10 cellular contexts compared by ENCODE assay signal in genomic region chr15:55633731-55634130, GRCh38. TPM values are rescaled to one million over a fixed set of nuclear protein-coding genes. Genes with fewer than 3 reads are reported as not detected.
"Had no signal": no experiment of that assay in that cellular context is flagged by ENCODE, and none has a peak within 500 bp of the region (broad histone marks: within the 10 kb centered on the region; RNA-seq: fewer than 3 reads in every experiment).

No MANE protein-coding gene starts in this region.

- H3K9ac ChIP-seq: GM23248, KMS-11 had no signal

- H3K36me3 ChIP-seq: HAP-1 had no signal

- H3K9me3 ChIP-seq: HAP-1 had no signal

- H3K27ac ChIP-seq: GM23248, KMS-11 had no signal

- DNase-seq: GM23248, GOT3, H7, HFFc6, KBM-7 had no signal

- H2AFZ ChIP-seq: GM23248 had no signal

- H3K4me2 ChIP-seq: KMS-11 had no signal

- H3K4me3 ChIP-seq: GM23248, HAP-1 had no signal

- ATAC-seq: HCT116 had no signal

RNA-seq across cellular contexts. Expression of gene PYGO1, which starts 45.6 kb away (rescaled TPM):
- total RNA-seq: HT-29 had no signal
- polyA plus RNA-seq: IgD-negative memory B cell had no signal
